In the genomic region with DNA sequence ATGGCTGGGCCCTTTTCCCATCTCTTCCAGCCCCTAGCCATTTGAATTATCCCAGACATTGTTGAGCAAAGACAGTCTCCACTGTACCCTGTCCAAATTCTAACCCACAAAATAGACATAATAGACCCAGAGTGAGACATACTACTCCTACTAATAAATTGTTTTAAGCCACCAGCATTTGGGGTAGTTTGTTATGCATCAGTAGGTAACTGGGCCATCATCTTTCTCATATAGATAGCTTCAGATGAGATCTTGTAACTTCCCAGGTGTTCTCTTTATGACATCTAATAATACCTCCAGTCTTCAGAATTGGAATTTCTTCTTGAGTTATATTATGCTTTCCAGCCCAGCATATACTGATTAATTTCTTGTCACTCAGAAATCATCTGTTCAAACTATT, we compare ENCODE assay signal across 30 cellular contexts.
"Had no signal": no experiment of that assay in that cellular context is flagged by ENCODE, and none has a peak within 500 bp of the region (broad histone marks: within the 10 kb centered on the region; RNA-seq: fewer than 3 reads in every experiment).

No MANE protein-coding gene starts in this region.

- H3K27me3 ChIP-seq: brain microvascular endothelial cell, esophagus muscularis mucosa, foreskin keratinocyte, gastrocnemius medialis, heart left ventricle had no signal

- FAIRE-seq: astrocyte, bronchial epithelial cell, colon had no signal

- H3K4me3 ChIP-seq: esophagus muscularis mucosa, gastrocnemius medialis, heart left ventricle had no signal

- H3K27ac ChIP-seq: brain microvascular endothelial cell, esophagus muscularis mucosa, foreskin keratinocyte, gastrocnemius medialis, heart left ventricle had no signal

- H3K9me3 ChIP-seq: esophagus muscularis mucosa, gastrocnemius medialis, heart left ventricle had no signal

- ATAC-seq: activated CD4-positive, alpha-beta T cell treated with anti-CD3 and anti-CD28 coated beads for 36 hours; activated naive CD4-positive, alpha-beta T cell treated with anti-CD3 and anti-CD28 coated beads, Interleukin-2, amount 50 U/mL, for 72 hours; activated T-cell treated with anti-CD3 and anti-CD28 coated beads, Interleukin-2, amount 50 U/mL, for 72 hours; effector memory CD8-positive, alpha-beta T cell; foreskin keratinocyte; gastrocnemius medialis; heart left ventricle had no signal

- DNase-seq: activated CD4-positive, alpha-beta memory T cell treated with anti-CD3 and anti-CD28 coated beads for 36 hours; activated CD4-positive, alpha-beta T cell treated with anti-CD3 and anti-CD28 coated beads for 36 hours; activated CD4-positive, alpha-beta T cell treated with anti-CD3 and anti-CD28 coated beads, Interleukin-2, amount 10 ng/mL, durations not matched to agents 24 days and 14 days; activated CD4-positive, CD25-positive, alpha-beta regulatory T cell; activated CD4-positive, CD25-positive, alpha-beta regulatory T cell treated with anti-CD3 and anti-CD28 coated beads, Interleukin-2, amount 50 U/mL, for 72 hours; activated CD8-positive, alpha-beta memory T cell treated with anti-CD3 and anti-CD28 coated beads, Interleukin-2, amount 50 U/mL, for 48 hours; activated gamma-delta T cell; activated naive CD4-positive, alpha-beta T cell; activated naive CD4-positive, alpha-beta T cell treated with anti-CD3 and anti-CD28 coated beads, Interleukin-2, amount 10 ng/mL, durations not matched to agents 7 days and 5 days; activated naive CD8-positive, alpha-beta T cell treated with anti-CD3 and anti-CD28 coated beads, Interleukin-2, amount 10 ng/mL, durations not matched to agents 7 days and 5 days; activated T-cell treated with anti-CD3 and anti-CD28 coated beads for 4 hours; activated T-cell treated with anti-CD3 and anti-CD28 coated beads, Interleukin-2, amount 50 U/mL, for 24 hours; activated T-cell treated with anti-CD3 and anti-CD28 coated beads, Interleukin-2, amount 50 U/mL, for 72 hours; anterior cingulate cortex; brain microvascular endothelial cell; cortex of kidney; dermis blood vessel endothelial cell; effector CD4-positive, alpha-beta T cell; effector memory CD8-positive, alpha-beta T cell; erythroblast; foreskin keratinocyte; gastrocnemius medialis; glutamatergic neuron; heart left ventricle; T1000 had no signal

- H3K36me3 ChIP-seq: brain microvascular endothelial cell, esophagus muscularis mucosa, gastrocnemius medialis, heart left ventricle had no signal
